In the genomic region with DNA sequence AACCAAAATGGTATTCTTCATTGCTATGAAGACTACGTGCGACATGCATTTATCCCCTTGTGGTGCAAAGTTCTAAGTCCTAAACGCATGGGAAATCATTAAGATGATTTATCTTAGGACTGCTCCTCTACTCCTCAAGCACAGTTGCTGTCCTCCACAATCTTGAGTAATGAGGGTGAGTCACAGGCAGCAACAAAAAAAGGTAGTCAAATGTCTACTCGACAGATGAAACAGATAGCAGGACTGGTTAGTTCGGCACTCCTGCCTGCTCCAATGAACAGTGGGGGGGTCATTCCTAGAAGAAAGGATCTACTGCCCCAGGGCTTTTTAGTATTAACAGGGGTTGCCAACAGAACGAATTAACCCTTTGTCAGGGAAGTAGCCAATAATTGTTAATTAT, we compare ENCODE assay signal across 23 cellular contexts.
A peak's percentile ranks its signal among the peaks of the same experiment; 100 is the strongest.
DNase-seq lines count a peak whose midpoint lies in the region; ATAC-seq, FAIRE-seq and TF ChIP-seq lines count a peak whose summit lies in the region.
"Had no signal": no experiment of that assay in that cellular context is flagged by ENCODE, and none has a peak within 500 bp of the region (broad histone marks: within the 10 kb centered on the region; RNA-seq: fewer than 3 reads in every experiment).

No MANE protein-coding gene starts in this region.

- no peaks in the 10 kb centered on the region for H3K9me3 Mint-ChIP-seq in naive thymus-derived CD8-positive, alpha-beta T cell
- H3K9me3 Mint-ChIP-seq: activated naive CD4-positive, alpha-beta T cell treated with anti-CD3 and anti-CD28 coated beads, Interleukin-2, amount 50 U/mL, for 24 hours; activated T-helper 1 cell treated with anti-CD3 and anti-CD28 coated beads, Interleukin-12 subunit alpha, Interleukin-12 subunit beta, Interleukin-2, Interleukin-4 antibody, amounts not matched to agents 30 ng/mL and 10 ng/mL and 1 ng/mL, durations not matched to agents 14 hours and 24 hours and 36 hours; effector memory CD8-positive, alpha-beta T cell had no signal

- peak; percentile 76 to 95 (median 94) for ATAC-seq in psoas muscle
- no peak for ATAC-seq in naive thymus-derived CD8-positive, alpha-beta T cell
- ATAC-seq in GM21737 (IDR thresholded peaks at IDR 0.05; ENCODE audit: unreplicated experiment): no peak
- ATAC-seq: activated CD8-positive, alpha-beta memory T cell treated with anti-CD3 and anti-CD28 coated beads, Interleukin-2, amount 10 ng/mL, durations not matched to agents 7 days and 5 days; effector memory CD8-positive, alpha-beta T cell; heart left ventricle; lower lobe of right lung; right cardiac atrium had no signal

- no peaks in the 10 kb centered on the region for H3K27me3 Mint-ChIP-seq in naive thymus-derived CD8-positive, alpha-beta T cell
- H3K27me3 Mint-ChIP-seq: activated CD8-positive, alpha-beta memory T cell treated with anti-CD3 and anti-CD28 coated beads, Interleukin-2, amount 10 ng/mL, durations not matched to agents 7 days and 5 days; activated naive CD4-positive, alpha-beta T cell treated with anti-CD3 and anti-CD28 coated beads, Interleukin-2, amount 50 U/mL, for 24 hours; effector memory CD8-positive, alpha-beta T cell had no signal

- H3K4me1 ChIP-seq in psoas muscle (peaks cover 4% of the 10 kb centered on the region), small intestine (ENCODE audit: control insufficient read depth in 2 of 2, insufficient read depth in 1 of 2, low read depth in 1 of 2, low read length in 1 of 2) (no peaks in the 10 kb centered on the region)
- H3K4me1 ChIP-seq: BLaER1, heart left ventricle, lower lobe of right lung had no signal

- no peaks in the 10 kb centered on the region for H3K36me3 Mint-ChIP-seq in naive thymus-derived CD8-positive, alpha-beta T cell
- H3K36me3 Mint-ChIP-seq: activated CD8-positive, alpha-beta memory T cell treated with anti-CD3 and anti-CD28 coated beads, Interleukin-2, amount 10 ng/mL, durations not matched to agents 7 days and 5 days; activated naive CD4-positive, alpha-beta T cell treated with anti-CD3 and anti-CD28 coated beads, Interleukin-2, amount 50 U/mL, for 24 hours had no signal

- POLR2A ChIA-PET in naive thymus-derived CD8-positive, alpha-beta T cell (lab: Charles Lee): no interaction called here

- no peak for TF ChIP-seq CTCF in bronchial epithelial cell (IDR thresholded peaks at IDR 0.05; ENCODE audit: insufficient read depth, low read length, severe bottlenecking)
- no peak for TF ChIP-seq CTCF in psoas muscle (IDR thresholded peaks at IDR 0.05)

- H3K4me3 ChIP-seq in bronchial epithelial cell (ENCODE audit: low read depth, low read length) (no peak overlapping the region), psoas muscle (no peak overlapping the region), small intestine (ENCODE audit: low read depth in 1 of 2, low read length in 2 of 2) (no peak overlapping the region)
- H3K4me3 ChIP-seq: BLaER1, heart left ventricle, lower lobe of right lung had no signal

- intact Hi-C loops in psoas muscle (cut with DNase I): no loop called here

- 72 to 81% (median 75%) methylated on average over 4 to 6 of the region's 6 CpGs for WGBS in psoas muscle, 3 donors
- 70 to 78% (median 72%) methylated on average over 6 of the region's 6 CpGs for WGBS in small intestine, 3 donors

- FAIRE-seq in bronchial epithelial cell (lab: Jason Lieb, UNC): no peak
- no peak for FAIRE-seq in small intestine (lab: Jason Lieb, UNC)

- H3K27ac Mint-ChIP-seq in naive thymus-derived CD8-positive, alpha-beta T cell: no peak overlapping the region
- H3K27ac Mint-ChIP-seq: activated CD8-positive, alpha-beta memory T cell treated with anti-CD3 and anti-CD28 coated beads, Interleukin-2, amount 10 ng/mL, durations not matched to agents 7 days and 5 days; activated naive CD4-positive, alpha-beta T cell treated with anti-CD3 and anti-CD28 coated beads, Interleukin-2, amount 50 U/mL, for 24 hours; activated T-helper 1 cell treated with anti-CD3 and anti-CD28 coated beads, Interleukin-12 subunit alpha, Interleukin-12 subunit beta, Interleukin-2, Interleukin-4 antibody, amounts not matched to agents 30 ng/mL and 10 ng/mL and 1 ng/mL, durations not matched to agents 14 hours and 24 hours and 36 hours; effector memory CD8-positive, alpha-beta T cell had no signal

- H3K4me3 Mint-ChIP-seq in naive thymus-derived CD8-positive, alpha-beta T cell: no peak overlapping the region
- H3K4me3 Mint-ChIP-seq: activated CD8-positive, alpha-beta memory T cell treated with anti-CD3 and anti-CD28 coated beads, Interleukin-2, amount 10 ng/mL, durations not matched to agents 7 days and 5 days; activated naive CD4-positive, alpha-beta T cell treated with anti-CD3 and anti-CD28 coated beads, Interleukin-2, amount 50 U/mL, for 24 hours; activated T-helper 1 cell treated with anti-CD3 and anti-CD28 coated beads, Interleukin-12 subunit alpha, Interleukin-12 subunit beta, Interleukin-2, Interleukin-4 antibody, amounts not matched to agents 30 ng/mL and 10 ng/mL and 1 ng/mL, durations not matched to agents 14 hours and 24 hours and 36 hours; effector memory CD8-positive, alpha-beta T cell had no signal

- H3K36me3 ChIP-seq in bronchial epithelial cell (ENCODE audit: control insufficient read depth, insufficient read depth, low read length) (no peaks in the 10 kb centered on the region), psoas muscle (ENCODE audit: insufficient read depth in 1 of 2, low read depth in 1 of 2) (no peaks in the 10 kb centered on the region), small intestine (ENCODE audit: control insufficient read depth in 2 of 2, insufficient read depth in 2 of 2, low read length in 2 of 2) (no peaks in the 10 kb centered on the region)
- H3K36me3 ChIP-seq: BLaER1, heart left ventricle, lower lobe of right lung had no signal

- H3K27me3 ChIP-seq in bronchial epithelial cell (ENCODE audit: control insufficient read depth, insufficient read depth, low read length): no peaks in the 10 kb centered on the region
- H3K27me3 ChIP-seq in psoas muscle (ENCODE audit: insufficient read depth in 3 of 3, low read length in 2 of 3): no peaks in the 10 kb centered on the region
- H3K27me3 ChIP-seq in small intestine (ENCODE audit: control insufficient read depth in 2 of 2, insufficient read depth in 2 of 2, low read length in 2 of 2): no peaks in the 10 kb centered on the region
- H3K27me3 ChIP-seq: heart left ventricle had no signal

- H3K4me1 Mint-ChIP-seq in naive thymus-derived CD8-positive, alpha-beta T cell: no peaks in the 10 kb centered on the region
- H3K4me1 Mint-ChIP-seq: activated CD8-positive, alpha-beta memory T cell treated with anti-CD3 and anti-CD28 coated beads, Interleukin-2, amount 10 ng/mL, durations not matched to agents 7 days and 5 days; activated naive CD4-positive, alpha-beta T cell treated with anti-CD3 and anti-CD28 coated beads, Interleukin-2, amount 50 U/mL, for 24 hours had no signal

- H3K9me3 ChIP-seq in psoas muscle (no peaks in the 10 kb centered on the region), small intestine (ENCODE audit: control insufficient read depth, low read depth) (no peaks in the 10 kb centered on the region)
- H3K9me3 ChIP-seq: BLaER1, heart left ventricle, lower lobe of right lung had no signal

- DNase-seq in ELR (ENCODE audit: low read depth): peak; percentile 29
- DNase-seq in MV-4-11 (lab: John Stamatoyannopoulos, UW): peak; percentile 20
- peak; percentile 52 for DNase-seq in bronchial epithelial cell (ENCODE audit: low read depth)
- DNase-seq in psoas muscle: no peak
- no peak for DNase-seq in naive thymus-derived CD8-positive, alpha-beta T cell
- DNase-seq in small intestine: no peak
- no peak for DNase-seq in LoVo (ENCODE audit: low spot score)
- DNase-seq: activated CD4-positive, alpha-beta T cell treated with anti-CD3 and anti-CD28 coated beads for 48 hours; activated CD8-positive, alpha-beta memory T cell treated with anti-CD3 and anti-CD28 coated beads, Interleukin-2, amount 10 ng/mL, durations not matched to agents 7 days and 5 days; aorta; Calu3; effector memory CD8-positive, alpha-beta T cell; heart left ventricle; lower lobe of right lung; NCI-H1105; NCI-H2081 treated with DMSO at 0.1 percent for 48 hours; right cardiac atrium; SHP77; stimulated activated CD4-positive, alpha-beta T cell treated with anti-CD3 and anti-CD28 coated beads, Interleukin-15, amount 100 ng/mL, for 24 hours had no signal

- H3K27ac ChIP-seq in psoas muscle: no peak overlapping the region
- H3K27ac ChIP-seq in small intestine (ENCODE audit: low read depth in 1 of 2, low read length in 1 of 2): no peak overlapping the region
- H3K27ac ChIP-seq: BLaER1, heart left ventricle, lower lobe of right lung had no signal

Comparison
In these comparisons a context has a peak if more than half of its experiments do, and no peak if none do; other contexts are left out.
1. DNase-seq: peak in ELR (single experiment), MV-4-11 (single experiment) and bronchial epithelial cell (single experiment); none in psoas muscle (0 of 2), naive thymus-derived CD8-positive, alpha-beta T cell (0 of 10), small intestine (single experiment) and LoVo (single experiment).
2. ATAC-seq: peak in psoas muscle (4 of 4); none in naive thymus-derived CD8-positive, alpha-beta T cell (0 of 2) and GM21737 (single experiment).